ENCODE assay signal across 10 cellular contexts in the genomic region with DNA sequence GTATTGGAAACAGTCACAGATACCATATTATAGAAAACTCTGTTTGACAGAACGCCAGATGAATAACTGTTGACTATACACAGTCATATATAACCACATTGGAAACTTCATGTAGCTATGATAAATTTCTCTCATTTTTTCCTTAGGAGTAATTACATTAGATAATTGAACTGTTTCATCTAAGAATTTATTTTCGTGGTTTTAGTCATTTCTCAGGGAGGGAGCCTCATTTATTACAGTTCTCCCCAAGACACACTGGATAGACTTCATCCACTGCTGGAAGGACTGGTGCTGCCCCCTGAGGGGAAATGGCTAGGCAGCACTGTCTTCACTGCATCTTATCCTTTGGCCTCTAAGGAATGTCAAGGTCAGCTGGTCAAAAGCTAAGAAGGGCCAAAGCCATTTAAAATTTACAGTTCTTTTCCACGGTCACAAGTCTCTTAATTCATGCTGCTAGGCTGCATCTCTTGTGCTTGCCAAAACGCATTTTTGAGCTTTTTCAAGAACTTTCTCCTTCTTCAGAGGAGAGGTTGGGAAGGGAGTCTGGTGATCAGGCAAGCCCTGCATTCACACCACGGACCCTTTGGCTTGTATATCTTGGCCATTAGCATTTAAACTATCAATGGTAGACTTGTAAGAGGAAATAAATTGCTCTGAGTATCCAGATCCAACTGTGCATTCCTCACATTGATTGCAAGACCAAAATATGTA.
A peak's percentile ranks its signal among the peaks of the same experiment; 100 is the strongest.
DNase-seq lines count a peak whose midpoint lies in the region; ATAC-seq and TF ChIP-seq lines count a peak whose summit lies in the region.
"Had no signal": no experiment of that assay in that cellular context is flagged by ENCODE, and none has a peak within 500 bp of the region (broad histone marks: within the 10 kb centered on the region; RNA-seq: fewer than 3 reads in every experiment).

No MANE protein-coding gene starts in this region.

- H3K4me1 Mint-ChIP-seq in WTC11, result peaks cover 38% of the 10 kb centered on the region
- peaks cover 19% of the 10 kb centered on the region for H3K4me1 Mint-ChIP-seq in stimulated activated effector memory CD8-positive, alpha-beta T cell treated with anti-CD3 and anti-CD28 coated beads, Interleukin-12 subunit alpha, Interleukin-12 subunit beta, amount 100 ng/mL, for 72 hours

- H3K9me3 Mint-ChIP-seq in WTC11, result 0 out of 2 replicates have a peak, but pooled peaks cover 3% of the 10 kb centered on the region
- no peaks in the 10 kb centered on the region for H3K9me3 Mint-ChIP-seq in stimulated activated effector memory CD8-positive, alpha-beta T cell treated with anti-CD3 and anti-CD28 coated beads, Interleukin-12 subunit alpha, Interleukin-12 subunit beta, amount 100 ng/mL, for 72 hours

- H3K27ac ChIP-seq in gastroesophageal sphincter (peak overlapping the region; percentile 47 to 100 (median 72)), Peyer's patch (no peak overlapping the region)
- no peak overlapping the region for H3K27ac ChIP-seq in effector memory CD4-positive, alpha-beta T cell (ENCODE audit: insufficient read depth, low read length, poor library complexity, severe bottlenecking)

- TF ChIP-seq POLR2A in gastroesophageal sphincter (IDR thresholded peaks at IDR 0.05), result no peak
- no peak for TF ChIP-seq POLR2A in Peyer's patch (IDR thresholded peaks at IDR 0.05)

- POLR2A ChIA-PET in WTC11 (lab: Charles Lee), result interaction anchor here (0.7 kb wide), 1 partner anchor 145 kb away, joined by 3 read pairs; a partner anchor contains a TSS

- peaks cover 45 to 100% (median 59%) of the 10 kb centered on the region in 3 donors for H3K4me1 ChIP-seq in gastroesophageal sphincter
- H3K4me1 ChIP-seq in Peyer's patch, result no peaks in the 10 kb centered on the region
- H3K4me1 ChIP-seq in effector memory CD4-positive, alpha-beta T cell (ENCODE audit: control insufficient read depth, insufficient read depth, low read length, poor library complexity, severe bottlenecking), result no peaks in the 10 kb centered on the region

- ATAC-seq in WTC11 (peak; percentile 95), gastroesophageal sphincter (no peak)
- no peak for ATAC-seq in stimulated activated effector memory CD8-positive, alpha-beta T cell treated with anti-CD3 and anti-CD28 coated beads, Interleukin-12 subunit alpha, Interleukin-12 subunit beta, amount 100 ng/mL, for 72 hours

- 0 out of 2 replicates have a peak, but pooled peaks cover 3% of the 10 kb centered on the region for H3K36me3 Mint-ChIP-seq in WTC11
- H3K36me3 Mint-ChIP-seq in stimulated activated effector memory CD8-positive, alpha-beta T cell treated with anti-CD3 and anti-CD28 coated beads, Interleukin-12 subunit alpha, Interleukin-12 subunit beta, amount 100 ng/mL, for 72 hours, result no peaks in the 10 kb centered on the region

- no peaks in the 10 kb centered on the region for H3K36me3 ChIP-seq in H7 (replicated peaks; ENCODE audit: control insufficient read depth, insufficient read depth, low read length)
- peaks cover 0 to 12% of the 10 kb centered on the region in 2 donors for H3K36me3 ChIP-seq in gastroesophageal sphincter
- no peaks in the 10 kb centered on the region for H3K36me3 ChIP-seq in Peyer's patch
- no peaks in the 10 kb centered on the region for H3K36me3 ChIP-seq in effector memory CD4-positive, alpha-beta T cell (ENCODE audit: control insufficient read depth, insufficient read depth, low read length)

- H3K27me3 ChIP-seq in H7 (ENCODE audit: control insufficient read depth, insufficient read depth, low read length) (no peaks in the 10 kb centered on the region), gastroesophageal sphincter (no peaks in the 10 kb centered on the region), Peyer's patch (no peaks in the 10 kb centered on the region)
- H3K27me3 ChIP-seq in effector memory CD4-positive, alpha-beta T cell (replicated peaks; ENCODE audit: control insufficient read depth, insufficient read depth, low read length, poor library complexity, severe bottlenecking), result no peaks in the 10 kb centered on the region

- WGBS in gastroesophageal sphincter (ENCODE audit: low coverage in 1 of 2), 2 donors, result 37 to 40% methylated on average over 4 to 5 of the region's 5 CpGs

- no peak for TF ChIP-seq EP300 in gastroesophageal sphincter (IDR thresholded peaks at IDR 0.05)

- H3K9me3 ChIP-seq in gastroesophageal sphincter (no peaks in the 10 kb centered on the region), Peyer's patch (no peaks in the 10 kb centered on the region)
- no peaks in the 10 kb centered on the region for H3K9me3 ChIP-seq in effector memory CD4-positive, alpha-beta T cell (ENCODE audit: control insufficient read depth, low read length)

- no peaks in the 10 kb centered on the region for H3K27me3 Mint-ChIP-seq in WTC11 (ENCODE audit: low read depth)

- CTCF ChIA-PET in WTC11 (lab: Charles Lee), result interaction anchor here (0.6 to 1.8 kb wide), 12 partner anchors 13 to 279 kb away, joined by 3 to 11 read pairs (median 4); a partner anchor contains a TSS

- H3K4me3 ChIP-seq in H7 (ENCODE audit: insufficient read depth, low read depth, low read length) (no peak overlapping the region), gastroesophageal sphincter (no peak overlapping the region), Peyer's patch (no peak overlapping the region)
- no peak overlapping the region for H3K4me3 ChIP-seq in effector memory CD4-positive, alpha-beta T cell (ENCODE audit: insufficient read depth, low read depth, low read length, poor library complexity, severe bottlenecking)

- H3K4me3 Mint-ChIP-seq in WTC11, result no peak overlapping the region
- H3K4me3 Mint-ChIP-seq in stimulated activated effector memory CD8-positive, alpha-beta T cell treated with anti-CD3 and anti-CD28 coated beads, Interleukin-12 subunit alpha, Interleukin-12 subunit beta, amount 100 ng/mL, for 72 hours, result no peak overlapping the region
- H3K4me3 Mint-ChIP-seq: T-helper 2 cell treated with Interferon-gamma antibody and Interleukin-4, amounts not matched to agents 5 μg/mL and 100 μg/mL, for 36 hours had no signal

- H3K27ac Mint-ChIP-seq in WTC11, result peak overlapping the region; percentile 50
- H3K27ac Mint-ChIP-seq in stimulated activated effector memory CD8-positive, alpha-beta T cell treated with anti-CD3 and anti-CD28 coated beads, Interleukin-12 subunit alpha, Interleukin-12 subunit beta, amount 100 ng/mL, for 72 hours, result peak overlapping the region; percentile 49

- TF ChIP-seq CTCF in WTC11 (IDR thresholded peaks at IDR 0.05), result no peak
- peak in 2 of 4 experiments; percentile 28 to 43 for TF ChIP-seq CTCF in gastroesophageal sphincter (IDR thresholded peaks at IDR 0.05)
- peak in 2 of 6 experiments; percentile 15 to 17 for TF ChIP-seq CTCF in Peyer's patch (IDR thresholded peaks at IDR 0.05)

- DNase-seq in H7, result peak; percentile 42
- DNase-seq in WTC11 (ENCODE audit: low spot score), result peak; percentile 42
- no peak for DNase-seq in stimulated activated effector memory CD8-positive, alpha-beta T cell treated with anti-CD3 and anti-CD28 coated beads, Interleukin-12 subunit alpha, Interleukin-12 subunit beta, amount 100 ng/mL, for 72 hours (ENCODE audit: low spot score in 2 of 2)
- DNase-seq in hippocampal formation (lab: John Stamatoyannopoulos, UW), result no peak
- DNase-seq in mucosa of gallbladder (ENCODE audit: low spot score), result no peak
- DNase-seq in Peyer's patch, result no peak
- no peak for DNase-seq in effector memory CD4-positive, alpha-beta T cell
- DNase-seq: activated naive CD4-positive, alpha-beta T cell had no signal

TF ChIP-seq in WTC11, 78 proteins besides CTCF, POLR2A, EP300 and RAD21:
- TF ChIP-seq MXD4 (CRISPR knock-in tag; IDR thresholded peaks at IDR 0.05; ENCODE audit: borderline replicate concordance) (no peak), ZNF423 (CRISPR knock-in tag; IDR thresholded peaks at IDR 0.05) (0 out of 2 replicates have a peak, but pooled peaks have one; percentile 5)

Comparison
In these comparisons a context has a peak if more than half of its experiments do, and no peak if none do; other contexts are left out.
1. DNase-seq: peak in H7 (single experiment) and WTC11 (single experiment); none in stimulated activated effector memory CD8-positive, alpha-beta T cell treated with anti-CD3 and anti-CD28 coated beads, Interleukin-12 subunit alpha, Interleukin-12 subunit beta, amount 100 ng/mL, for 72 hours (0 of 2), hippocampal formation (0 of 2), mucosa of gallbladder (single experiment), Peyer's patch (0 of 3) and effector memory CD4-positive, alpha-beta T cell (0 of 3).
2. H3K27ac ChIP-seq: peak in gastroesophageal sphincter (4 of 4); none in Peyer's patch (0 of 4) and effector memory CD4-positive, alpha-beta T cell (single experiment).